Comparison of ENCODE assay signal across 23 cellular contexts in the genomic region with DNA sequence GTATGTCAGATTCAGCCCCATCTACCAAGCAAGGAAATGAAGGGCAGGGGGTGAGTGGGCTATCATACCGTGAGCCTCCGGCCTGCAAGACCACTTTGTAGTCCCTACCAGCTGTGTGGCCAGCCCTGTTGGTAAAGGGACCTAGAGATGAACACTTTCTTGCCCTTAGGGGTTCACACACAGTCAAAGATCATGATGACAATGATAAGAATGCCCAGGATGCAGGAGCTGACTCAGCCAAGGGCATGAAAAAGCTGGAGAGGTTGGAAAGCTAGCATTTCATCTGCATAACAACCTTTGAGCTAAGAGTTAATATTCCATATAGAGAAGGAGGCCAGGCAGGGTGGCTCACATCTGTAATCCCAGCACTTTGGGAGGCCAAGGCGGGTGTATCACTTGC. TPM values are rescaled to one million over a fixed set of nuclear protein-coding genes. Genes with fewer than 3 reads are reported as not detected.
DNase-seq lines count a peak whose midpoint lies in the region; ATAC-seq, FAIRE-seq and TF ChIP-seq lines count a peak whose summit lies in the region.
"Had no signal": no experiment of that assay in that cellular context is flagged by ENCODE, and none has a peak within 500 bp of the region (broad histone marks: within the 10 kb centered on the region; RNA-seq: fewer than 3 reads in every experiment).

No MANE protein-coding gene starts in this region.

- H2BK20ac ChIP-seq in H9 (ENCODE audit: low read depth, low read length, poor library complexity, severe bottlenecking): no peak overlapping the region

- H3K18ac ChIP-seq in H9 (ENCODE audit: insufficient read length, low read depth, low read length): no peak overlapping the region

- H4K20me1 ChIP-seq in H9 (ENCODE audit: control insufficient read depth, insufficient read depth, insufficient read length): no peaks in the 10 kb centered on the region

- H3K9ac ChIP-seq in kidney (ENCODE audit: low read length in 2 of 2): no peak overlapping the region
- H3K9ac ChIP-seq in H9 (ENCODE audit: extremely low read depth, insufficient read length, low read length): no peak overlapping the region
- H3K9ac ChIP-seq: SK-N-SH had no signal

- no peak overlapping the region for H3T11ph ChIP-seq in H9 (ENCODE audit: low read length)

- no peaks in the 10 kb centered on the region for H3K9me3 Mint-ChIP-seq in activated naive CD4-positive, alpha-beta T cell treated with anti-CD3 and anti-CD28 coated beads, Interleukin-2, amount 50 U/mL, for 24 hours
- no peaks in the 10 kb centered on the region for H3K9me3 Mint-ChIP-seq in activated naive CD4-positive, alpha-beta T cell treated with anti-CD3 and anti-CD28 coated beads, Interleukin-2, amount 50 U/mL, for 72 hours
- H3K9me3 Mint-ChIP-seq in H9: no peaks in the 10 kb centered on the region
- no peaks in the 10 kb centered on the region for H3K9me3 Mint-ChIP-seq in nephron progenitor cell
- H3K9me3 Mint-ChIP-seq: CD4-positive, alpha-beta T cell had no signal

- intact Hi-C loops in kidney (cut with DNase I): no loop called here

- H3K36me3 ChIP-seq in kidney (ENCODE audit: control insufficient read depth in 1 of 2, insufficient read depth in 2 of 2, low read length in 2 of 2) (peaks cover 7 to 13% of the 10 kb centered on the region in 2 donors), WERI-Rb-1 (no peaks in the 10 kb centered on the region; the same call in none of the 2 replicates)

- WGBS in H9 (ENCODE audit: extremely low coverage, insufficient read length, low lambda C conversion rate): no CpG with 5 or more reads among the region's 3 CpGs

- no peak overlapping the region for H3K56ac ChIP-seq in H9 (ENCODE audit: insufficient read length, low read depth, low read length)

- no peak overlapping the region for H3K4me3 Mint-ChIP-seq in activated naive CD4-positive, alpha-beta T cell treated with anti-CD3 and anti-CD28 coated beads, Interleukin-2, amount 50 U/mL, for 24 hours
- H3K4me3 Mint-ChIP-seq in H9: no peak overlapping the region
- no peak overlapping the region for H3K4me3 Mint-ChIP-seq in nephron progenitor cell
- H3K4me3 Mint-ChIP-seq: CD4-positive, alpha-beta T cell had no signal

- H3K27ac ChIP-seq in kidney (ENCODE audit: low read depth in 2 of 2, low read length in 2 of 2) (no peak overlapping the region), WERI-Rb-1 (no peak overlapping the region), H9 (ENCODE audit: insufficient read length, low read depth, low read length) (no peak overlapping the region)

- H3K27ac Mint-ChIP-seq in activated naive CD4-positive, alpha-beta T cell treated with anti-CD3 and anti-CD28 coated beads, Interleukin-2, amount 50 U/mL, for 24 hours: peak overlapping the region; percentile 23
- H3K27ac Mint-ChIP-seq in activated naive CD4-positive, alpha-beta T cell treated with anti-CD3 and anti-CD28 coated beads, Interleukin-2, amount 50 U/mL, for 72 hours: peak overlapping the region in 1 of 2 donors; percentile 60
- H3K27ac Mint-ChIP-seq in H9 (no peak overlapping the region), nephron progenitor cell (no peak overlapping the region)
- H3K27ac Mint-ChIP-seq: CD4-positive, alpha-beta T cell had no signal

- peaks cover 7% of the 10 kb centered on the region for H3K36me3 Mint-ChIP-seq in activated naive CD4-positive, alpha-beta T cell treated with anti-CD3 and anti-CD28 coated beads, Interleukin-2, amount 50 U/mL, for 24 hours
- no peaks in the 10 kb centered on the region for H3K36me3 Mint-ChIP-seq in activated naive CD4-positive, alpha-beta T cell treated with anti-CD3 and anti-CD28 coated beads, Interleukin-2, amount 50 U/mL, for 72 hours
- H3K36me3 Mint-ChIP-seq in H9 (ENCODE audit: insufficient read depth in 1 of 3, low read depth in 3 of 3) (peaks cover 7 to 27% (median 11%) of the 10 kb centered on the region in 3 experiments; a peak in 6 of 7 replicates), nephron progenitor cell (ENCODE audit: low read depth) (peaks cover 20% of the 10 kb centered on the region)

- H3K27me3 ChIP-seq in WERI-Rb-1 (ENCODE audit: insufficient read depth, low read depth, severe bottlenecking) (no peaks in the 10 kb centered on the region), H9 (ENCODE audit: insufficient read depth, low read length) (no peaks in the 10 kb centered on the region)
- H3K27me3 ChIP-seq: BE2C had no signal

- H3K4me2 ChIP-seq in H9 (ENCODE audit: insufficient read depth, insufficient read length, low read length): no peak overlapping the region
- H3K4me2 ChIP-seq: SK-N-SH had no signal

- no peak for DNase-seq in activated naive CD4-positive, alpha-beta T cell treated with anti-CD3 and anti-CD28 coated beads, Interleukin-2, amount 50 U/mL, for 72 hours (ENCODE audit: low spot score in 2 of 2)
- DNase-seq in RPMI7951 (ENCODE audit: low read depth) (peak; percentile 41), kidney (peak; percentile 25), WERI-Rb-1 (no peak), H9 (no peak), D721Med (ENCODE audit: insufficient read length, low spot score) (no peak), nephron progenitor cell (no peak)
- DNase-seq: 8988T; BE2C; Caco-2; CD4-positive, alpha-beta T cell; KG1; NCI-H1417; NCI-H187; NCI-H2107; NCI-H510A; NCI-H774; OCI-M1; SHP77 treated with DMSO at 0.1 percent for 48 hours; SK-N-SH had no signal

- H3K4me1 ChIP-seq in kidney (ENCODE audit: control insufficient read depth in 1 of 2, insufficient read depth in 1 of 2, low read depth in 1 of 2, low read length in 2 of 2) (no peaks in the 10 kb centered on the region), H9 (ENCODE audit: insufficient read depth, low read length) (no peaks in the 10 kb centered on the region)
- H3K4me1 ChIP-seq: BE2C had no signal

- H3K4ac ChIP-seq in H9 (ENCODE audit: low read depth, low read length): no peak overlapping the region

- H3K4me3 ChIP-seq in kidney (ENCODE audit: low read length in 2 of 2): no peak overlapping the region
- H3K4me3 ChIP-seq in WERI-Rb-1 (ENCODE audit: low read depth, low read length): no peak overlapping the region

- H2AFZ ChIP-seq in H9 (ENCODE audit: low read length): no peak overlapping the region

- H3K23me2 ChIP-seq in H9 (ENCODE audit: insufficient read length, low read depth, low read length, poor library complexity, severe bottlenecking): no peaks in the 10 kb centered on the region

- H2BK12ac ChIP-seq in H9 (ENCODE audit: insufficient read length, low read depth, low read length): no peak overlapping the region

- peaks cover 5% of the 10 kb centered on the region for H3K4me1 Mint-ChIP-seq in activated naive CD4-positive, alpha-beta T cell treated with anti-CD3 and anti-CD28 coated beads, Interleukin-2, amount 50 U/mL, for 24 hours
- H3K4me1 Mint-ChIP-seq in H9: peaks cover 4 to 9% of the 10 kb centered on the region in 2 experiments
- peaks cover 12% of the 10 kb centered on the region for H3K4me1 Mint-ChIP-seq in nephron progenitor cell

- no peak overlapping the region for H3K14ac ChIP-seq in H9 (ENCODE audit: insufficient read depth, low read length)

- no peak overlapping the region for H3K23ac ChIP-seq in H9 (ENCODE audit: insufficient read length, low read depth, low read length)

- no peak overlapping the region for H2BK120ac ChIP-seq in H9 (ENCODE audit: low read depth, low read length, poor library complexity, severe bottlenecking)

- H2AK5ac ChIP-seq in H9 (ENCODE audit: insufficient read length, low read length): no peak overlapping the region

- TF ChIP-seq CTCF in kidney (IDR thresholded peaks at IDR 0.05; ENCODE audit: borderline replicate concordance, extremely low read depth, insufficient read depth) (no peak), WERI-Rb-1 (IDR thresholded peaks at IDR 0.05; ENCODE audit: low read depth, low read length) (no peak), H9 (conservative IDR thresholded peaks at IDR 0.05) (no peak), D721Med (IDR thresholded peaks at IDR 0.05; ENCODE audit: insufficient read depth, missing control alignments) (no peak), nephron progenitor cell (IDR thresholded peaks at IDR 0.05) (no peak)

- ATAC-seq in activated naive CD4-positive, alpha-beta T cell treated with anti-CD3 and anti-CD28 coated beads, Interleukin-2, amount 50 U/mL, for 72 hours: no peak
- ATAC-seq: HepG2 had no signal

- no peak overlapping the region for H4K8ac ChIP-seq in H9 (replicated peaks; ENCODE audit: insufficient read length, low read depth, low read length)

- no peaks in the 10 kb centered on the region for H3K9me3 ChIP-seq in kidney (ENCODE audit: control insufficient read depth in 1 of 2, low read length in 2 of 2)
- no peaks in the 10 kb centered on the region for H3K9me3 ChIP-seq in WERI-Rb-1 (ENCODE audit: severe bottlenecking)
- H3K9me3 ChIP-seq in H9 (ENCODE audit: control insufficient read depth, low read depth, low read length): no peaks in the 10 kb centered on the region
- H3K9me3 ChIP-seq: BE2C, Caco-2, SK-N-SH had no signal

- no peaks in the 10 kb centered on the region for H3K79me2 ChIP-seq in H9 (ENCODE audit: insufficient read depth, low read length)

- H3K27me3 Mint-ChIP-seq in activated naive CD4-positive, alpha-beta T cell treated with anti-CD3 and anti-CD28 coated beads, Interleukin-2, amount 50 U/mL, for 24 hours: no peaks in the 10 kb centered on the region
- no peaks in the 10 kb centered on the region for H3K27me3 Mint-ChIP-seq in H9 (ENCODE audit: low read depth)
- peaks cover 2% of the 10 kb centered on the region for H3K27me3 Mint-ChIP-seq in nephron progenitor cell (ENCODE audit: low read depth, poor library complexity)
- H3K27me3 Mint-ChIP-seq: CD4-positive, alpha-beta T cell had no signal

- no peak overlapping the region for H4K5ac ChIP-seq in H9 (ENCODE audit: insufficient read length, low read depth, low read length)

- H2BK5ac ChIP-seq in H9 (ENCODE audit: insufficient read length, low read length): no peak overlapping the region

- no peak overlapping the region for H2BK15ac ChIP-seq in H9 (ENCODE audit: low read depth, low read length)

- FAIRE-seq in kidney (lab: Jason Lieb, UNC): no peak
- no peak for FAIRE-seq in D721Med (lab: Jason Lieb, UNC)
- FAIRE-seq: H1, HepG2 had no signal

- no peaks in the 10 kb centered on the region for H3K79me1 ChIP-seq in H9 (ENCODE audit: insufficient read depth, low read depth, low read length, poor library complexity, severe bottlenecking)

- H4K91ac ChIP-seq in H9 (ENCODE audit: insufficient read length, low read depth, low read length): no peak overlapping the region

RNA-seq across cellular contexts. Expression of gene FGFR4, which starts 19.2 kb away (rescaled TPM):
- 1 to 10 TPM in 1 of 2 donors, under 1 TPM in 1; 0.75 to 2.3 TPM for total RNA-seq in activated naive CD4-positive, alpha-beta T cell treated with anti-CD3 and anti-CD28 coated beads, Interleukin-2, amount 50 U/mL, for 72 hours
- total RNA-seq in RPMI7951 (2014; rRNA removed; shearing (Covaris generic)): 1.9 and 2.0 TPM in 2 replicates
- total RNA-seq in kidney (72.6 TPM), H9 (2021) (52.8 and 56.3 TPM in 2 replicates)
- polyA plus RNA-seq in kidney (ENCODE audit: insufficient read depth, low read depth, low replicate concordance): 50.2 TPM

RNA-seq across cellular contexts. Expression of gene ZNF346, which starts 45.0 kb away (rescaled TPM):
- total RNA-seq in activated naive CD4-positive, alpha-beta T cell treated with anti-CD3 and anti-CD28 coated beads, Interleukin-2, amount 50 U/mL, for 72 hours: 10 to 100 TPM; 20.7 to 24.3 TPM
- 9.4 and 10.0 TPM in 2 replicates for total RNA-seq in RPMI7951 (2014; rRNA removed; shearing (Covaris generic))
- total RNA-seq in kidney: 19.2 TPM
- polyA plus RNA-seq in kidney (ENCODE audit: insufficient read depth, low read depth, low replicate concordance): 9.5 TPM
- total RNA-seq in H9 (2021): 21.1 and 22.7 TPM in 2 replicates

Comparison
In these comparisons a context has a peak if more than half of its experiments do, and no peak if none do; other contexts are left out.
1. DNase-seq: peak in RPMI7951 (single experiment) and kidney (single experiment); none in activated naive CD4-positive, alpha-beta T cell treated with anti-CD3 and anti-CD28 coated beads, Interleukin-2, amount 50 U/mL, for 72 hours (0 of 2), WERI-Rb-1 (single experiment), H9 (single experiment), D721Med (single experiment) and nephron progenitor cell (single experiment).
2. RNA of gene FGFR4, which starts 19.2 kb away (total RNA-seq): 72.6 TPM in kidney (single experiment) and 52.8 to 56.3 TPM in H9; 0.75 to 2.3 TPM in activated naive CD4-positive, alpha-beta T cell treated with anti-CD3 and anti-CD28 coated beads, Interleukin-2, amount 50 U/mL, for 72 hours and 1.9 to 2.0 TPM in RPMI7951; every median in the first group is over 10 times any median in the second.